In genomic region chr11:118911113-118911879, GRCh38 we compare ENCODE assay signal across 1 cellular context.
TF ChIP-seq lines count a peak whose summit lies in the region.

No MANE protein-coding gene starts in this region.

TF ChIP-seq in HepG2, 621 proteins besides CTCF, POLR2A, EP300 and RAD21 (continued from another document and continues in another):
- TF ChIP-seq ZNF281 (CRISPR knock-in tag; IDR thresholded peaks at IDR 0.05; ENCODE audit: borderline replicate concordance) (no peak), ZSCAN30 (CRISPR knock-in tag; IDR thresholded peaks at IDR 0.05) (no peak), HIVEP1 (CRISPR knock-in tag; IDR thresholded peaks at IDR 0.05) (0 out of 2 replicates have a peak, but pooled peaks have one; percentile 18), ZNF720 (CRISPR knock-in tag; IDR thresholded peaks at IDR 0.05) (no peak), ZNF224 (CRISPR knock-in tag; IDR thresholded peaks at IDR 0.05) (no peak), FOXK2 (IDR thresholded peaks at IDR 0.05) (no peak), MZF1 (CRISPR knock-in tag; IDR thresholded peaks at IDR 0.05; ENCODE audit: borderline replicate concordance) (no peak), NFAT5 (CRISPR knock-in tag; IDR thresholded peaks at IDR 0.05) (no peak), NFE2L1 (CRISPR knock-in tag; IDR thresholded peaks at IDR 0.05; ENCODE audit: borderline replicate concordance) (no peak), SIN3A (IDR thresholded peaks at IDR 0.05; ENCODE audit: borderline replicate concordance, low read depth, low read length) (no peak), ATF7 (IDR thresholded peaks at IDR 0.05) (no peak), ATF7 (CRISPR knock-in tag; IDR thresholded peaks at IDR 0.05) (no peak), GABPB1 (CRISPR knock-in tag; IDR thresholded peaks at IDR 0.05) (no peak; the same call in 1 of the 2 replicates), NFYC (CRISPR knock-in tag; IDR thresholded peaks at IDR 0.05) (no peak), ZNF350 (CRISPR knock-in tag; IDR thresholded peaks at IDR 0.05; ENCODE audit: borderline replicate concordance, low read depth) (no peak; the same call in 1 of the 2 replicates), RAD51 (IDR thresholded peaks at IDR 0.05; ENCODE audit: borderline replicate concordance) (no peak), ZBTB14 (CRISPR knock-in tag; IDR thresholded peaks at IDR 0.05) (no peak), HNF4G (IDR thresholded peaks at IDR 0.05; ENCODE audit: borderline replicate concordance, low read depth, low read length) (peak; percentile 65; the same call in 1 of the 2 replicates), HNF4G (CRISPR knock-in tag; IDR thresholded peaks at IDR 0.05; ENCODE audit: borderline replicate concordance, low read depth) (peak; percentile 82; the same call in 1 of the 2 replicates), ARID5B (CRISPR knock-in tag; IDR thresholded peaks at IDR 0.05) (peak; percentile 46; the same call in 1 of the 2 replicates), ZNF136 (CRISPR knock-in tag; IDR thresholded peaks at IDR 0.05; ENCODE audit: low read depth) (no peak), TBX2 (CRISPR knock-in tag; IDR thresholded peaks at IDR 0.05; ENCODE audit: borderline replicate concordance) (peak; percentile 64; the same call in 1 of the 2 replicates), ZNF883 (CRISPR knock-in tag; IDR thresholded peaks at IDR 0.05; ENCODE audit: not compliant biosample characterization) (no peak), ZNF207 (IDR thresholded peaks at IDR 0.05; ENCODE audit: borderline replicate concordance) (no peak), ZNF263 (CRISPR knock-in tag; IDR thresholded peaks at IDR 0.05) (peak; percentile 89; the same call in 1 of the 2 replicates), ZNF597 (CRISPR knock-in tag; IDR thresholded peaks at IDR 0.05) (no peak), ZFY (CRISPR knock-in tag; IDR thresholded peaks at IDR 0.05) (peak; percentile 32; the same call in 1 of the 2 replicates)
- TF ChIP-seq, protein P1, sequence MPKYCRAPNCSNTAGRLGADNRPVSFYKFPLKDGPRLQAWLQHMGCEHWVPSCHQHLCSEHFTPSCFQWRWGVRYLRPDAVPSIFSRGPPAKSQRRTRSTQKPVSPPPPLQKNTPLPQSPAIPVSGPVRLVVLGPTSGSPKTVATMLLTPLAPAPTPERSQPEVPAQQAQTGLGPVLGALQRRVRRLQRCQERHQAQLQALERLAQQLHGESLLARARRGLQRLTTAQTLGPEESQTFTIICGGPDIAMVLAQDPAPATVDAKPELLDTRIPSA (CRISPR knock-in tag; IDR thresholded peaks at IDR 0.05; ENCODE audit: borderline replicate concordance) = no peak
- TF ChIP-seq, protein P2, sequence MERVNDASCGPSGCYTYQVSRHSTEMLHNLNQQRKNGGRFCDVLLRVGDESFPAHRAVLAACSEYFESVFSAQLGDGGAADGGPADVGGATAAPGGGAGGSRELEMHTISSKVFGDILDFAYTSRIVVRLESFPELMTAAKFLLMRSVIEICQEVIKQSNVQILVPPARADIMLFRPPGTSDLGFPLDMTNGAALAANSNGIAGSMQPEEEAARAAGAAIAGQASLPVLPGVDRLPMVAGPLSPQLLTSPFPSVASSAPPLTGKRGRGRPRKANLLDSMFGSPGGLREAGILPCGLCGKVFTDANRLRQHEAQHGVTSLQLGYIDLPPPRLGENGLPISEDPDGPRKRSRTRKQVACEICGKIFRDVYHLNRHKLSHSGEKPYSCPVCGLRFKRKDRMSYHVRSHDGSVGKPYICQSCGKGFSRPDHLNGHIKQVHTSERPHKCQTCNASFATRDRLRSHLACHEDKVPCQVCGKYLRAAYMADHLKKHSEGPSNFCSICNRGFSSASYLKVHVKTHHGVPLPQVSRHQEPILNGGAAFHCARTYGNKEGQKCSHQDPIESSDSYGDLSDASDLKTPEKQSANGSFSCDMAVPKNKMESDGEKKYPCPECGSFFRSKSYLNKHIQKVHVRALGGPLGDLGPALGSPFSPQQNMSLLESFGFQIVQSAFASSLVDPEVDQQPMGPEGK (CRISPR knock-in tag; IDR thresholded peaks at IDR 0.05) = peak; percentile 94
- TF ChIP-seq, protein P3, sequence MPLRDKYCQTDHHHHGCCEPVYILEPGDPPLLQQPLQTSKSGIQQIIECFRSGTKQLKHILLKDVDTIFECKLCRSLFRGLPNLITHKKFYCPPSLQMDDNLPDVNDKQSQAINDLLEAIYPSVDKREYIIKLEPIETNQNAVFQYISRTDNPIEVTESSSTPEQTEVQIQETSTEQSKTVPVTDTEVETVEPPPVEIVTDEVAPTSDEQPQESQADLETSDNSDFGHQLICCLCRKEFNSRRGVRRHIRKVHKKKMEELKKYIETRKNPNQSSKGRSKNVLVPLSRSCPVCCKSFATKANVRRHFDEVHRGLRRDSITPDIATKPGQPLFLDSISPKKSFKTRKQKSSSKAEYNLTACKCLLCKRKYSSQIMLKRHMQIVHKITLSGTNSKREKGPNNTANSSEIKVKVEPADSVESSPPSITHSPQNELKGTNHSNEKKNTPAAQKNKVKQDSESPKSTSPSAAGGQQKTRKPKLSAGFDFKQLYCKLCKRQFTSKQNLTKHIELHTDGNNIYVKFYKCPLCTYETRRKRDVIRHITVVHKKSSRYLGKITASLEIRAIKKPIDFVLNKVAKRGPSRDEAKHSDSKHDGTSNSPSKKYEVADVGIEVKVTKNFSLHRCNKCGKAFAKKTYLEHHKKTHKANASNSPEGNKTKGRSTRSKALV (CRISPR knock-in tag; IDR thresholded peaks at IDR 0.05) = no peak
- TF ChIP-seq, protein P4, sequence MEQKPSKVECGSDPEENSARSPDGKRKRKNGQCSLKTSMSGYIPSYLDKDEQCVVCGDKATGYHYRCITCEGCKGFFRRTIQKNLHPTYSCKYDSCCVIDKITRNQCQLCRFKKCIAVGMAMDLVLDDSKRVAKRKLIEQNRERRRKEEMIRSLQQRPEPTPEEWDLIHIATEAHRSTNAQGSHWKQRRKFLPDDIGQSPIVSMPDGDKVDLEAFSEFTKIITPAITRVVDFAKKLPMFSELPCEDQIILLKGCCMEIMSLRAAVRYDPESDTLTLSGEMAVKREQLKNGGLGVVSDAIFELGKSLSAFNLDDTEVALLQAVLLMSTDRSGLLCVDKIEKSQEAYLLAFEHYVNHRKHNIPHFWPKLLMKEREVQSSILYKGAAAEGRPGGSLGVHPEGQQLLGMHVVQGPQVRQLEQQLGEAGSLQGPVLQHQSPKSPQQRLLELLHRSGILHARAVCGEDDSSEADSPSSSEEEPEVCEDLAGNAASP (CRISPR knock-in tag; IDR thresholded peaks at IDR 0.05; ENCODE audit: borderline replicate concordance) = 0 out of 2 replicates have a peak, but pooled peaks have one; percentile 51
